1 cellular context compared by ENCODE assay signal in genomic region chr21:36156815-36157670, GRCh38.
TF ChIP-seq lines count a peak whose summit lies in the region.

Gene DOP1B (plus strand): TSS chr21:36156824. CDS start chr21:36164734, 7,910 bp downstream.

TF ChIP-seq in HEK293, 187 proteins besides CTCF, POLR2A, EP300 and RAD21 (continued from another document):
- no peak for TF ChIP-seq MEIS1 (CRISPR knock-in tag; IDR thresholded peaks at IDR 0.05; ENCODE audit: borderline replicate concordance)
- TF ChIP-seq ZNF654 (tag by site-specific recombination; IDR thresholded peaks at IDR 0.05; ENCODE audit: low read depth) = no peak
- TF ChIP-seq ZNF214 (tag by site-specific recombination; IDR thresholded peaks at IDR 0.05; ENCODE audit: borderline replicate concordance) = no peak
- TF ChIP-seq ZNF596 (tag by site-specific recombination; IDR thresholded peaks at IDR 0.05) = peak; percentile 58; the same call in 1 of the 2 replicates
- TF ChIP-seq SP7 (tag by site-specific recombination; IDR thresholded peaks at IDR 0.05) = 0 out of 2 replicates have a peak, but pooled peaks have one; percentile 41
- TF ChIP-seq KLF10 (tag by site-specific recombination; IDR thresholded peaks at IDR 0.05) = peak; percentile 74
- TF ChIP-seq ZBTB48 (tag by site-specific recombination; IDR thresholded peaks at IDR 0.05) = peak; percentile 87
- no peak for TF ChIP-seq ZNF560 (tag by site-specific recombination; IDR thresholded peaks at IDR 0.05; ENCODE audit: borderline replicate concordance)
- TF ChIP-seq ZNF221 (tag by site-specific recombination; IDR thresholded peaks at IDR 0.05; ENCODE audit: borderline replicate concordance) = no peak
- no peak for TF ChIP-seq ZNF623 (tag by site-specific recombination; IDR thresholded peaks at IDR 0.05)
- TF ChIP-seq REPIN1 (tag by site-specific recombination; IDR thresholded peaks at IDR 0.05; ENCODE audit: low read depth) = peak; percentile 56; the same call in 1 of the 2 replicates
- TF ChIP-seq KLF9 (tag by site-specific recombination; IDR thresholded peaks at IDR 0.05; ENCODE audit: low read depth) = peak; percentile 63
- TF ChIP-seq, protein P1, sequence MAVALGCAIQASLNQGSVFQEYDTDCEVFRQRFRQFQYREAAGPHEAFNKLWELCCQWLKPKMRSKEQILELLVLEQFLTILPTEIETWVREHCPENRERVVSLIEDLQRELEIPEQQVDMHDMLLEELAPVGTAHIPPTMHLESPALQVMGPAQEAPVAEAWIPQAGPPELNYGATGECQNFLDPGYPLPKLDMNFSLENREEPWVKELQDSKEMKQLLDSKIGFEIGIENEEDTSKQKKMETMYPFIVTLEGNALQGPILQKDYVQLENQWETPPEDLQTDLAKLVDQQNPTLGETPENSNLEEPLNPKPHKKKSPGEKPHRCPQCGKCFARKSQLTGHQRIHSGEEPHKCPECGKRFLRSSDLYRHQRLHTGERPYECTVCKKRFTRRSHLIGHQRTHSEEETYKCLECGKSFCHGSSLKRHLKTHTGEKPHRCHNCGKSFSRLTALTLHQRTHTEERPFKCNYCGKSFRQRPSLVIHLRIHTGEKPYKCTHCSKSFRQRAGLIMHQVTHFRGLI (tag by site-specific recombination; IDR thresholded peaks at IDR 0.05) = peak; percentile 58; the same call in 1 of the 2 replicates
- no peak for TF ChIP-seq SETDB1 (IDR thresholded peaks at IDR 0.05; ENCODE audit: insufficient read length, low read length)
- no peak for TF ChIP-seq ZNF571 (tag by site-specific recombination; IDR thresholded peaks at IDR 0.05)
- peak; percentile 45; the same call in 1 of the 2 replicates for TF ChIP-seq OSR2 (tag by site-specific recombination; IDR thresholded peaks at IDR 0.05)
- peak; percentile 74 for TF ChIP-seq ZXDB (tag by site-specific recombination; IDR thresholded peaks at IDR 0.05)
- no peak for TF ChIP-seq ZNF366 (tag by site-specific recombination; conservative IDR thresholded peaks at IDR 0.05)
- TF ChIP-seq ZIC2 (tag by site-specific recombination; IDR thresholded peaks at IDR 0.05) = peak; percentile 57
- TF ChIP-seq AEBP2 (tag by site-specific recombination; IDR thresholded peaks at IDR 0.05; ENCODE audit: borderline replicate concordance) = no peak
- TF ChIP-seq ZNF785 (tag by site-specific recombination; IDR thresholded peaks at IDR 0.05) = no peak
- TF ChIP-seq ZNF76 (tag by site-specific recombination; IDR thresholded peaks at IDR 0.05; ENCODE audit: borderline replicate concordance, low read depth) = peak; percentile 46; the same call in 1 of the 2 replicates
- TF ChIP-seq, protein P2, sequence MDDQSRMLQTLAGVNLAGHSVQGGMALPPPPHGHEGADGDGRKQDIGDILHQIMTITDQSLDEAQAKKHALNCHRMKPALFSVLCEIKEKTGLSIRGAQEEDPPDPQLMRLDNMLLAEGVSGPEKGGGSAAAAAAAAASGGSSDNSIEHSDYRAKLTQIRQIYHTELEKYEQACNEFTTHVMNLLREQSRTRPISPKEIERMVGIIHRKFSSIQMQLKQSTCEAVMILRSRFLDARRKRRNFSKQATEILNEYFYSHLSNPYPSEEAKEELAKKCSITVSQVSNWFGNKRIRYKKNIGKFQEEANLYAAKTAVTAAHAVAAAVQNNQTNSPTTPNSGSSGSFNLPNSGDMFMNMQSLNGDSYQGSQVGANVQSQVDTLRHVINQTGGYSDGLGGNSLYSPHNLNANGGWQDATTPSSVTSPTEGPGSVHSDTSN (CRISPR knock-in tag; IDR thresholded peaks at IDR 0.05) = peak; percentile 60
- no peak for TF ChIP-seq ZNF404 (tag by site-specific recombination; IDR thresholded peaks at IDR 0.05)
- TF ChIP-seq, protein P3, sequence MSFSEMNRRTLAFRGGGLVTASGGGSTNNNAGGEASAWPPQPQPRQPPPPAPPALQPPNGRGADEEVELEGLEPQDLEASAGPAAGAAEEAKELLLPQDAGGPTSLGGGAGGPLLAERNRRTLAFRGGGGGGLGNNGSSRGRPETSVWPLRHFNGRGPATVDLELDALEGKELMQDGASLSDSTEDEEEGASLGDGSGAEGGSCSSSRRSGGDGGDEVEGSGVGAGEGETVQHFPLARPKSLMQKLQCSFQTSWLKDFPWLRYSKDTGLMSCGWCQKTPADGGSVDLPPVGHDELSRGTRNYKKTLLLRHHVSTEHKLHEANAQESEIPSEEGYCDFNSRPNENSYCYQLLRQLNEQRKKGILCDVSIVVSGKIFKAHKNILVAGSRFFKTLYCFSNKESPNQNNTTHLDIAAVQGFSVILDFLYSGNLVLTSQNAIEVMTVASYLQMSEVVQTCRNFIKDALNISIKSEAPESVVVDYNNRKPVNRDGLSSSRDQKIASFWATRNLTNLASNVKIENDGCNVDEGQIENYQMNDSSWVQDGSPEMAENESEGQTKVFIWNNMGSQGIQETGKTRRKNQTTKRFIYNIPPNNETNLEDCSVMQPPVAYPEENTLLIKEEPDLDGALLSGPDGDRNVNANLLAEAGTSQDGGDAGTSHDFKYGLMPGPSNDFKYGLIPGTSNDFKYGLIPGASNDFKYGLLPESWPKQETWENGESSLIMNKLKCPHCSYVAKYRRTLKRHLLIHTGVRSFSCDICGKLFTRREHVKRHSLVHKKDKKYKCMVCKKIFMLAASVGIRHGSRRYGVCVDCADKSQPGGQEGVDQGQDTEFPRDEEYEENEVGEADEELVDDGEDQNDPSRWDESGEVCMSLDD (tag by site-specific recombination; IDR thresholded peaks at IDR 0.05) = peak; percentile 17; the same call in 1 of the 2 replicates
- TF ChIP-seq ZNF837 (tag by site-specific recombination; IDR thresholded peaks at IDR 0.05) = no peak
- TF ChIP-seq, protein P4, sequence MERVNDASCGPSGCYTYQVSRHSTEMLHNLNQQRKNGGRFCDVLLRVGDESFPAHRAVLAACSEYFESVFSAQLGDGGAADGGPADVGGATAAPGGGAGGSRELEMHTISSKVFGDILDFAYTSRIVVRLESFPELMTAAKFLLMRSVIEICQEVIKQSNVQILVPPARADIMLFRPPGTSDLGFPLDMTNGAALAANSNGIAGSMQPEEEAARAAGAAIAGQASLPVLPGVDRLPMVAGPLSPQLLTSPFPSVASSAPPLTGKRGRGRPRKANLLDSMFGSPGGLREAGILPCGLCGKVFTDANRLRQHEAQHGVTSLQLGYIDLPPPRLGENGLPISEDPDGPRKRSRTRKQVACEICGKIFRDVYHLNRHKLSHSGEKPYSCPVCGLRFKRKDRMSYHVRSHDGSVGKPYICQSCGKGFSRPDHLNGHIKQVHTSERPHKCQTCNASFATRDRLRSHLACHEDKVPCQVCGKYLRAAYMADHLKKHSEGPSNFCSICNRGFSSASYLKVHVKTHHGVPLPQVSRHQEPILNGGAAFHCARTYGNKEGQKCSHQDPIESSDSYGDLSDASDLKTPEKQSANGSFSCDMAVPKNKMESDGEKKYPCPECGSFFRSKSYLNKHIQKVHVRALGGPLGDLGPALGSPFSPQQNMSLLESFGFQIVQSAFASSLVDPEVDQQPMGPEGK (tag by site-specific recombination; IDR thresholded peaks at IDR 0.05) = peak; percentile 62
- peak; percentile 34; the same call in 1 of the 2 replicates for TF ChIP-seq ZNF398 (tag by site-specific recombination; IDR thresholded peaks at IDR 0.05)
- no peak for TF ChIP-seq ZNF843 (tag by site-specific recombination; IDR thresholded peaks at IDR 0.05)
- peak; percentile 14; the same call in 1 of the 2 replicates for TF ChIP-seq ZNF184 (tag by site-specific recombination; IDR thresholded peaks at IDR 0.05)
- no peak for TF ChIP-seq HOXC10 (CRISPR knock-in tag; IDR thresholded peaks at IDR 0.05)
- no peak for TF ChIP-seq ZNF704 (tag by site-specific recombination; IDR thresholded peaks at IDR 0.05)
- TF ChIP-seq, protein P5, sequence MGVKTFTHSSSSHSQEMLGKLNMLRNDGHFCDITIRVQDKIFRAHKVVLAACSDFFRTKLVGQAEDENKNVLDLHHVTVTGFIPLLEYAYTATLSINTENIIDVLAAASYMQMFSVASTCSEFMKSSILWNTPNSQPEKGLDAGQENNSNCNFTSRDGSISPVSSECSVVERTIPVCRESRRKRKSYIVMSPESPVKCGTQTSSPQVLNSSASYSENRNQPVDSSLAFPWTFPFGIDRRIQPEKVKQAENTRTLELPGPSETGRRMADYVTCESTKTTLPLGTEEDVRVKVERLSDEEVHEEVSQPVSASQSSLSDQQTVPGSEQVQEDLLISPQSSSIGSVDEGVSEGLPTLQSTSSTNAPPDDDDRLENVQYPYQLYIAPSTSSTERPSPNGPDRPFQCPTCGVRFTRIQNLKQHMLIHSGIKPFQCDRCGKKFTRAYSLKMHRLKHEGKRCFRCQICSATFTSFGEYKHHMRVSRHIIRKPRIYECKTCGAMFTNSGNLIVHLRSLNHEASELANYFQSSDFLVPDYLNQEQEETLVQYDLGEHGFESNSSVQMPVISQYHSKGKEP (tag by site-specific recombination; IDR thresholded peaks at IDR 0.05) = peak; percentile 25; the same call in 1 of the 2 replicates
- peak; percentile 94 for TF ChIP-seq ZBTB8A (tag by site-specific recombination; IDR thresholded peaks at IDR 0.05)
- peak; percentile 83 for TF ChIP-seq ZNF600 (tag by site-specific recombination; IDR thresholded peaks at IDR 0.05)
- no peak for TF ChIP-seq ZNF792 (tag by site-specific recombination; IDR thresholded peaks at IDR 0.05)
- TF ChIP-seq ZNF223 (tag by site-specific recombination; IDR thresholded peaks at IDR 0.05) = peak; percentile 15; the same call in 1 of the 2 replicates
- peak; percentile 89; the same call in 1 of the 2 replicates for TF ChIP-seq ZSCAN5A (tag by site-specific recombination; IDR thresholded peaks at IDR 0.05)
- TF ChIP-seq IKZF3 (tag by site-specific recombination; IDR thresholded peaks at IDR 0.05) = peak; percentile 93
- no peak for TF ChIP-seq ZNF248 (tag by site-specific recombination; IDR thresholded peaks at IDR 0.05)
- 0 out of 2 replicates have a peak, but pooled peaks have one; percentile 25 for TF ChIP-seq ZBTB17 (tag by site-specific recombination; IDR thresholded peaks at IDR 0.05)
- TF ChIP-seq ZFHX2 (tag by site-specific recombination; conservative IDR thresholded peaks at IDR 0.05) = peak; percentile 71
- peak; percentile 98 for TF ChIP-seq ZNF341 (tag by site-specific recombination; IDR thresholded peaks at IDR 0.05; ENCODE audit: low read depth)
- TF ChIP-seq, protein P6, sequence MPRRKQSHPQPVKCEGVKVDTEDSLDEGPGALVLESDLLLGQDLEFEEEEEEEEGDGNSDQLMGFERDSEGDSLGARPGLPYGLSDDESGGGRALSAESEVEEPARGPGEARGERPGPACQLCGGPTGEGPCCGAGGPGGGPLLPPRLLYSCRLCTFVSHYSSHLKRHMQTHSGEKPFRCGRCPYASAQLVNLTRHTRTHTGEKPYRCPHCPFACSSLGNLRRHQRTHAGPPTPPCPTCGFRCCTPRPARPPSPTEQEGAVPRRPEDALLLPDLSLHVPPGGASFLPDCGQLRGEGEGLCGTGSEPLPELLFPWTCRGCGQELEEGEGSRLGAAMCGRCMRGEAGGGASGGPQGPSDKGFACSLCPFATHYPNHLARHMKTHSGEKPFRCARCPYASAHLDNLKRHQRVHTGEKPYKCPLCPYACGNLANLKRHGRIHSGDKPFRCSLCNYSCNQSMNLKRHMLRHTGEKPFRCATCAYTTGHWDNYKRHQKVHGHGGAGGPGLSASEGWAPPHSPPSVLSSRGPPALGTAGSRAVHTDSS (tag by site-specific recombination; IDR thresholded peaks at IDR 0.05) = peak; percentile 60; the same call in 1 of the 2 replicates
- TF ChIP-seq KLF8 (tag by site-specific recombination; IDR thresholded peaks at IDR 0.05) = peak; percentile 43; the same call in 1 of the 2 replicates
- TF ChIP-seq ZNF24 (tag by site-specific recombination; IDR thresholded peaks at IDR 0.05) = no peak
- no peak for TF ChIP-seq KLF7 (tag by site-specific recombination; IDR thresholded peaks at IDR 0.05; ENCODE audit: borderline replicate concordance)
- TF ChIP-seq ZBTB20 (tag by site-specific recombination; IDR thresholded peaks at IDR 0.05) = peak; percentile 84
- TF ChIP-seq ZNF529 (tag by site-specific recombination; IDR thresholded peaks at IDR 0.05; ENCODE audit: insufficient replicate concordance) = no peak
- TF ChIP-seq ZSCAN30 (tag by site-specific recombination; IDR thresholded peaks at IDR 0.05) = peak; percentile 86; the same call in 1 of the 2 replicates
- TF ChIP-seq MYNN (tag by site-specific recombination; IDR thresholded peaks at IDR 0.05; ENCODE audit: borderline replicate concordance) = no peak
TF ChIP-seq in HEK293: peak in this region for 35.
